In genomic region chr1:30688920-30689794, GRCh38 we compare ENCODE assay signal across 1 cellular context.
TF ChIP-seq lines count a peak whose summit lies in the region.

No MANE protein-coding gene starts in this region.

TF ChIP-seq in H1, 55 proteins besides CTCF, POLR2A, EP300 and RAD21 (continued from another document):
- TF ChIP-seq GTF2F1 (IDR thresholded peaks at IDR 0.05; ENCODE audit: borderline replicate concordance, low read depth, low read length) (no peak), SP4 (IDR thresholded peaks at IDR 0.05; ENCODE audit: low read length) (no peak), SUZ12 (IDR thresholded peaks at IDR 0.05; ENCODE audit: low read length) (no peak), JUN (IDR thresholded peaks at IDR 0.05; ENCODE audit: low read depth, low read length) (no peak), E2F6 (IDR thresholded peaks at IDR 0.05) (no peak)
